ENCODE assay signal across 8 cellular contexts in genomic region chr6:53359843-53360834, GRCh38. TPM values are rescaled to one million over a fixed set of nuclear protein-coding genes. Genes with fewer than 3 reads are reported as not detected.
A peak's percentile ranks its signal among the peaks of the same experiment; 100 is the strongest.
DNase-seq lines count a peak whose midpoint lies in the region; ATAC-seq and TF ChIP-seq lines count a peak whose summit lies in the region.

No MANE protein-coding gene starts in this region.

- H3K4me1 ChIP-seq in OCI-LY7 (ENCODE audit: insufficient read depth, low read length, poor library complexity, severe bottlenecking), result peaks cover 37% of the 10 kb centered on the region
- peaks cover 33 to 41% of the 10 kb centered on the region in 2 donors for H3K4me1 ChIP-seq in naive thymus-derived CD4-positive, alpha-beta T cell (ENCODE audit: control insufficient read depth in 2 of 2, insufficient read depth in 2 of 2, low read length in 2 of 2)

- no peaks in the 10 kb centered on the region for H3K36me3 ChIP-seq in OCI-LY7 (ENCODE audit: insufficient read depth, low read length)
- no peaks in the 10 kb centered on the region for H3K36me3 ChIP-seq in naive thymus-derived CD4-positive, alpha-beta T cell (ENCODE audit: control insufficient read depth in 2 of 3, insufficient read depth in 3 of 3, low read length in 3 of 3)

- H3K9me3 ChIP-seq in OCI-LY7 (ENCODE audit: low read length), result no peaks in the 10 kb centered on the region
- no peaks in the 10 kb centered on the region for H3K9me3 ChIP-seq in naive thymus-derived CD4-positive, alpha-beta T cell (ENCODE audit: control insufficient read depth in 2 of 3, low read length in 3 of 3)

- H3K4me3 Mint-ChIP-seq in dendritic cell treated with granulocyte-macrophage colony-stimulating factor and Interleukin-4, amounts not matched to agents 40 ng/mL and 50 ng/mL, for 4 days, result peak overlapping the region; percentile 95
- H3K4me3 Mint-ChIP-seq in naive thymus-derived CD4-positive, alpha-beta T cell, result peak overlapping the region; percentile 78 to 94 (median 90)

- H3K4me3 ChIP-seq in AG04449 (ENCODE audit: low read depth, low read length) (peak overlapping the region; percentile 59), OCI-LY7 (ENCODE audit: low read depth, low read length, poor library complexity, severe bottlenecking) (peak overlapping the region; percentile 71)
- peak overlapping the region; percentile 76 for H3K4me3 ChIP-seq in naive thymus-derived CD4-positive, alpha-beta T cell (ENCODE audit: low read length)

- peaks cover 4% of the 10 kb centered on the region for H3K27me3 Mint-ChIP-seq in dendritic cell treated with granulocyte-macrophage colony-stimulating factor and Interleukin-4, amounts not matched to agents 40 ng/mL and 50 ng/mL, for 4 days
- no peaks in the 10 kb centered on the region for H3K27me3 Mint-ChIP-seq in naive thymus-derived CD4-positive, alpha-beta T cell

- H3K27ac ChIP-seq in OCI-LY7 (ENCODE audit: low read depth, low read length, poor library complexity, severe bottlenecking), result peak overlapping the region; percentile 76
- H3K27ac ChIP-seq in naive thymus-derived CD4-positive, alpha-beta T cell (ENCODE audit: low read depth, low read length), result peak overlapping the region; percentile 88

- no peaks in the 10 kb centered on the region for H3K79me2 ChIP-seq in OCI-LY7 (ENCODE audit: insufficient read depth, low read depth, low read length)

- TF ChIP-seq CTCF in AG04449 (IDR thresholded peaks at IDR 0.05; ENCODE audit: insufficient read depth, low read length, missing control alignments), result no peak
- no peak for TF ChIP-seq CTCF in OCI-LY7 (conservative IDR thresholded peaks at IDR 0.05; ENCODE audit: low read length)

- CTCF ChIA-PET in AG04449 (lab: Yijun Ruan, JAX) (interaction anchor here (0.9 to 1.7 kb wide), 5 partner anchors 9 to 189 kb away, joined by 3 to 5 read pairs (median 3); no protein-coding TSS in a partner anchor), OCI-LY7 (lab: Charles Lee; ENCODE audit: unreplicated experiment) (interaction anchor here (0.6 to 1.1 kb wide), 3 partner anchors 13 to 97 kb away, joined by 3 read pairs; no protein-coding TSS in a partner anchor)
- CTCF ChIA-PET in naive thymus-derived CD4-positive, alpha-beta T cell (lab: Charles Lee), result interaction anchor here (1.0 to 2.7 kb wide), 3 partner anchors 15 to 70 kb away, joined by 3 to 8 read pairs (median 5); no protein-coding TSS in a partner anchor

- peaks cover 6% of the 10 kb centered on the region for H3K36me3 Mint-ChIP-seq in dendritic cell treated with granulocyte-macrophage colony-stimulating factor and Interleukin-4, amounts not matched to agents 40 ng/mL and 50 ng/mL, for 4 days (ENCODE audit: low read depth)
- peaks cover 0 to 3% (median 0%) of the 10 kb centered on the region in 5 donors for H3K36me3 Mint-ChIP-seq in naive thymus-derived CD4-positive, alpha-beta T cell

- BruUV-seq in OCI-LY7 (replicated peaks; lab: Mats Ljungman, UMichigan), result TSS peak; percentile 94

- no peaks in the 10 kb centered on the region for H3K9me2 ChIP-seq in OCI-LY7 (ENCODE audit: insufficient read depth, low read length)

- H3K4me1 Mint-ChIP-seq in dendritic cell treated with granulocyte-macrophage colony-stimulating factor and Interleukin-4, amounts not matched to agents 40 ng/mL and 50 ng/mL, for 4 days (ENCODE audit: low read depth), result peaks cover 35% of the 10 kb centered on the region
- H3K4me1 Mint-ChIP-seq in naive thymus-derived CD4-positive, alpha-beta T cell, result peaks cover 24 to 54% (median 43%) of the 10 kb centered on the region in 7 donors

- H4K20me1 ChIP-seq in OCI-LY7 (ENCODE audit: insufficient read depth, low read length), result no peaks in the 10 kb centered on the region

- POLR2A ChIA-PET in AG04449 (lab: Yijun Ruan, JAX) (interaction anchor here (0.7 to 1.1 kb wide), 4 partner anchors 12 to 823 kb away, joined by 3 to 7 read pairs (median 4); partner anchors contain the start of gene ELOVL5), OCI-LY7 (lab: Charles Lee) (interaction anchor here (0.5 to 1.6 kb wide), 20 partner anchors 9 to 292 kb away, joined by 3 to 10 read pairs (median 4); no protein-coding TSS in a partner anchor)
- POLR2A ChIA-PET in naive thymus-derived CD4-positive, alpha-beta T cell (lab: Charles Lee), result interaction anchor here (0.7 to 3.7 kb wide), 14 partner anchors 9 to 290 kb away, joined by 3 to 50 read pairs (median 4); partner anchors contain the start of gene ELOVL5

- peak; percentile 7 for ATAC-seq in GM18502 (IDR thresholded peaks at IDR 0.05; ENCODE audit: poor library complexity, unreplicated experiment)
- ATAC-seq in naive thymus-derived CD4-positive, alpha-beta T cell, result no peak
- no peak for ATAC-seq in left colon

- intact Hi-C loops in OCI-LY7 (cut with micrococcal nuclease; ENCODE audit: unreplicated experiment) (no loop called here), left colon (cut with DNase I, micrococcal nuclease) (no loop called here)
- intact Hi-C loops in dendritic cell treated with granulocyte-macrophage colony-stimulating factor and Interleukin-4, amounts not matched to agents 40 ng/mL and 50 ng/mL, for 4 days (cut with micrococcal nuclease), result loop anchor here (1.0 to 2.0 kb wide), 2 partner anchors 11 to 73 kb away; no protein-coding TSS in a partner anchor
- intact Hi-C loops in naive thymus-derived CD4-positive, alpha-beta T cell (cut with micrococcal nuclease), result loop anchor here (1.0 to 5.0 kb wide), 6 partner anchors 12 to 363 kb away; partner anchors contain the start of genes ELOVL5 (in 2 of the 2) and GSTA4 (in 1 of the 2)

- H2AFZ ChIP-seq in OCI-LY7 (ENCODE audit: low read length), result peak overlapping the region; percentile 86

- H3K27ac Mint-ChIP-seq in dendritic cell treated with granulocyte-macrophage colony-stimulating factor and Interleukin-4, amounts not matched to agents 40 ng/mL and 50 ng/mL, for 4 days, result peak overlapping the region; percentile 94
- H3K27ac Mint-ChIP-seq in naive thymus-derived CD4-positive, alpha-beta T cell, result peak overlapping the region; percentile 87 to 99 (median 98)

- H3K4me2 ChIP-seq in OCI-LY7 (ENCODE audit: low read length), result peak overlapping the region; percentile 69

- no peaks in the 10 kb centered on the region for H3K27me3 ChIP-seq in naive thymus-derived CD4-positive, alpha-beta T cell (ENCODE audit: control insufficient read depth in 2 of 2, insufficient read depth in 2 of 2, low read length in 2 of 2)

- DNase-seq in AG04449 (ENCODE audit: low read depth, low spot score), result no peak
- DNase-seq in OCI-LY7 (ENCODE audit: low spot score), result peak; percentile 38
- peak in 5 of 9 donors; percentile 36 to 64 (median 53) for DNase-seq in naive thymus-derived CD4-positive, alpha-beta T cell
- no peak for DNase-seq in amniotic stem cell (lab: John Stamatoyannopoulos, UW)
- no peak for DNase-seq in NK-92 (lab: John Stamatoyannopoulos, UW; ENCODE audit: unreplicated experiment)
- DNase-seq in left colon, result no peak

- H3K9me3 Mint-ChIP-seq in dendritic cell treated with granulocyte-macrophage colony-stimulating factor and Interleukin-4, amounts not matched to agents 40 ng/mL and 50 ng/mL, for 4 days, result no peaks in the 10 kb centered on the region
- H3K9me3 Mint-ChIP-seq in naive thymus-derived CD4-positive, alpha-beta T cell, result peaks cover 0 to 3% (median 0%) of the 10 kb centered on the region in 11 donors

RNA-seq across cellular contexts. Expression of gene ELOVL5, which starts 11.4 kb away (rescaled TPM):
- 65.4 and 66.8 TPM in 2 replicates for total RNA-seq in OCI-LY7 (2014; rRNA removed; shearing (Covaris generic))
- total RNA-seq in OCI-LY7 (2022) (97.1 and 107 TPM in 2 replicates), left colon (10 to 100 TPM; 21.8 to 26.7 TPM)
- 100 to 1,000 TPM in 1 of 5 experiments, 10 to 100 TPM in 4; 49.7 to 124 (median 71.3) TPM for total RNA-seq in naive thymus-derived CD4-positive, alpha-beta T cell
- 10 to 100 TPM; 40.9 to 52.5 TPM for polyA plus RNA-seq in naive thymus-derived CD4-positive, alpha-beta T cell

Comparison
In these comparisons a context has a peak if more than half of its experiments do, and no peak if none do; other contexts are left out.
1. DNase-seq: peak in OCI-LY7 (single experiment) and naive thymus-derived CD4-positive, alpha-beta T cell (5 of 9); none in AG04449 (single experiment), amniotic stem cell (single experiment), NK-92 (single experiment) and left colon (0 of 2).
2. intact Hi-C loops: an anchor here in dendritic cell treated with granulocyte-macrophage colony-stimulating factor and Interleukin-4, amounts not matched to agents 40 ng/mL and 50 ng/mL, for 4 days (1.0 to 2.0 kb wide) and naive thymus-derived CD4-positive, alpha-beta T cell (1.0 to 5.0 kb wide); none called in OCI-LY7 and left colon.
3. Peak in every context shown above with its lines, with median percentiles within 50 percentile points of each other: H3K4me3 ChIP-seq.